Comparison of ENCODE assay signal across 7 cellular contexts in the genomic region with DNA sequence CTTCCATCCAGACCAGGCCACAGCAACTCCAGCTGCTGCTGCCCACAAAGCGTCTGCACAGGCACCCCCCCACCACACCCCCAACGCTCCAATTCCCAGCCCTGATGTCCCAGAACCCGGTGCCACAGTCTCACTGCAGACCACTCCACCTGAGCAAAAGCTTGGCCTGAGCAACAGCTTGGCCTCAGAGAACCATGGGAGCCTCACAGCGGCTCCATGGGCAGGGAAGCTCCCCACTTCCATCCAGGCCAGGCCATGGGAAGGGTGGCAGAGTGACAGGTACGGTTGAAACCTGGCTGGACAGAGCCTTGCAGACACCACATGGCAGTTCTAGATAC. TPM values are rescaled to one million over a fixed set of nuclear protein-coding genes. Genes with fewer than 3 reads are reported as not detected.
A peak's percentile ranks its signal among the peaks of the same experiment; 100 is the strongest.
DNase-seq lines count a peak whose midpoint lies in the region; ATAC-seq and TF ChIP-seq lines count a peak whose summit lies in the region.
"Had no signal": no experiment of that assay in that cellular context is flagged by ENCODE, and none has a peak within 500 bp of the region (broad histone marks: within the 10 kb centered on the region; RNA-seq: fewer than 3 reads in every experiment).

No MANE protein-coding gene starts in this region.

- H3K27me3 ChIP-seq in tibial nerve: no peaks in the 10 kb centered on the region
- H3K27me3 ChIP-seq in H7 (ENCODE audit: control insufficient read depth, insufficient read depth, low read length): no peaks in the 10 kb centered on the region

- DNase-seq in WTC11 (ENCODE audit: low spot score) (no peak), left colon (no peak), tibial nerve (ENCODE audit: low spot score in 2 of 2) (no peak), SW 1271 (lab: John Stamatoyannopoulos, UW) (no peak), H7 (no peak)
- DNase-seq: T-helper 2 cell had no signal

- intact Hi-C loops in left colon (cut with DNase I, micrococcal nuclease): no loop called here

- CTCF ChIA-PET in WTC11 (lab: Charles Lee): interaction anchor here (0.6 to 3.3 kb wide), 13 partner anchors 9 to 264 kb away, joined by 3 to 41 read pairs (median 7); a partner anchor contains a TSS

- no peaks in the 10 kb centered on the region for H3K36me3 Mint-ChIP-seq in WTC11
- H3K36me3 Mint-ChIP-seq: activated naive CD4-positive, alpha-beta T cell treated with anti-CD3 and anti-CD28 coated beads, Interleukin-2, amount 50 U/mL, for 72 hours had no signal

- H3K4me3 ChIP-seq in tibial nerve: no peak overlapping the region
- H3K4me3 ChIP-seq in H7 (ENCODE audit: insufficient read depth, low read depth, low read length): no peak overlapping the region

- ATAC-seq in WTC11 (no peak), left colon (peak; percentile 7)
- ATAC-seq: activated naive CD4-positive, alpha-beta T cell treated with anti-CD3 and anti-CD28 coated beads, Interleukin-2, amount 50 U/mL, for 72 hours had no signal

- H3K27ac Mint-ChIP-seq in WTC11: peak overlapping the region; percentile 72
- H3K27ac Mint-ChIP-seq: activated naive CD4-positive, alpha-beta T cell treated with anti-CD3 and anti-CD28 coated beads, Interleukin-2, amount 50 U/mL, for 72 hours had no signal

- peaks cover 29% of the 10 kb centered on the region for H3K4me1 Mint-ChIP-seq in WTC11

- 34% methylated on average over 5 of the region's 5 CpGs; no CpG with 5 or more reads in 1 of the 2 donors for WGBS in tibial nerve, 2 donors

- POLR2A ChIA-PET in WTC11 (lab: Charles Lee): interaction anchor here (0.7 to 2.0 kb wide), 5 partner anchors 10 to 52 kb away, joined by 3 to 10 read pairs (median 4); a partner anchor contains a TSS

- H3K9me3 Mint-ChIP-seq in WTC11: no peaks in the 10 kb centered on the region
- H3K9me3 Mint-ChIP-seq: activated naive CD4-positive, alpha-beta T cell treated with anti-CD3 and anti-CD28 coated beads, Interleukin-2, amount 50 U/mL, for 72 hours had no signal

- H3K4me3 Mint-ChIP-seq in WTC11: no peak overlapping the region

- H3K4me1 ChIP-seq in tibial nerve: peaks cover 0 to 93% (median 63%) of the 10 kb centered on the region in 4 donors

- H3K9me3 ChIP-seq in tibial nerve: no peaks in the 10 kb centered on the region

- peaks cover under 1 to 25% (median 10%) of the 10 kb centered on the region in 3 donors for H3K36me3 ChIP-seq in tibial nerve
- no peaks in the 10 kb centered on the region for H3K36me3 ChIP-seq in H7 (replicated peaks; ENCODE audit: control insufficient read depth, insufficient read depth, low read length)

- H3K27me3 Mint-ChIP-seq in WTC11 (ENCODE audit: low read depth): no peaks in the 10 kb centered on the region

- no peak for TF ChIP-seq CTCF in WTC11 (IDR thresholded peaks at IDR 0.05)
- no peak for TF ChIP-seq CTCF in tibial nerve (IDR thresholded peaks at IDR 0.05)

- peak overlapping the region; percentile 54 to 93 (median 82) for H3K27ac ChIP-seq in tibial nerve

- TF ChIP-seq EP300 in tibial nerve (IDR thresholded peaks at IDR 0.05): no peak

- no peak for TF ChIP-seq POLR2A in tibial nerve (IDR thresholded peaks at IDR 0.05)

TF ChIP-seq in WTC11, 78 proteins besides CTCF, POLR2A, EP300 and RAD21 (continues in another document):
- no peak for TF ChIP-seq ZNF219 (CRISPR knock-in tag; IDR thresholded peaks at IDR 0.05; ENCODE audit: borderline replicate concordance)
- TF ChIP-seq, protein P1, sequence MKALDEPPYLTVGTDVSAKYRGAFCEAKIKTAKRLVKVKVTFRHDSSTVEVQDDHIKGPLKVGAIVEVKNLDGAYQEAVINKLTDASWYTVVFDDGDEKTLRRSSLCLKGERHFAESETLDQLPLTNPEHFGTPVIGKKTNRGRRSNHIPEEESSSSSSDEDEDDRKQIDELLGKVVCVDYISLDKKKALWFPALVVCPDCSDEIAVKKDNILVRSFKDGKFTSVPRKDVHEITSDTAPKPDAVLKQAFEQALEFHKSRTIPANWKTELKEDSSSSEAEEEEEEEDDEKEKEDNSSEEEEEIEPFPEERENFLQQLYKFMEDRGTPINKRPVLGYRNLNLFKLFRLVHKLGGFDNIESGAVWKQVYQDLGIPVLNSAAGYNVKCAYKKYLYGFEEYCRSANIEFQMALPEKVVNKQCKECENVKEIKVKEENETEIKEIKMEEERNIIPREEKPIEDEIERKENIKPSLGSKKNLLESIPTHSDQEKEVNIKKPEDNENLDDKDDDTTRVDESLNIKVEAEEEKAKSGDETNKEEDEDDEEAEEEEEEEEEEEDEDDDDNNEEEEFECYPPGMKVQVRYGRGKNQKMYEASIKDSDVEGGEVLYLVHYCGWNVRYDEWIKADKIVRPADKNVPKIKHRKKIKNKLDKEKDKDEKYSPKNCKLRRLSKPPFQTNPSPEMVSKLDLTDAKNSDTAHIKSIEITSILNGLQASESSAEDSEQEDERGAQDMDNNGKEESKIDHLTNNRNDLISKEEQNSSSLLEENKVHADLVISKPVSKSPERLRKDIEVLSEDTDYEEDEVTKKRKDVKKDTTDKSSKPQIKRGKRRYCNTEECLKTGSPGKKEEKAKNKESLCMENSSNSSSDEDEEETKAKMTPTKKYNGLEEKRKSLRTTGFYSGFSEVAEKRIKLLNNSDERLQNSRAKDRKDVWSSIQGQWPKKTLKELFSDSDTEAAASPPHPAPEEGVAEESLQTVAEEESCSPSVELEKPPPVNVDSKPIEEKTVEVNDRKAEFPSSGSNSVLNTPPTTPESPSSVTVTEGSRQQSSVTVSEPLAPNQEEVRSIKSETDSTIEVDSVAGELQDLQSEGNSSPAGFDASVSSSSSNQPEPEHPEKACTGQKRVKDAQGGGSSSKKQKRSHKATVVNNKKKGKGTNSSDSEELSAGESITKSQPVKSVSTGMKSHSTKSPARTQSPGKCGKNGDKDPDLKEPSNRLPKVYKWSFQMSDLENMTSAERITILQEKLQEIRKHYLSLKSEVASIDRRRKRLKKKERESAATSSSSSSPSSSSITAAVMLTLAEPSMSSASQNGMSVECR (CRISPR knock-in tag; IDR thresholded peaks at IDR 0.05; ENCODE audit: borderline replicate concordance): no peak
- TF ChIP-seq, protein P2, sequence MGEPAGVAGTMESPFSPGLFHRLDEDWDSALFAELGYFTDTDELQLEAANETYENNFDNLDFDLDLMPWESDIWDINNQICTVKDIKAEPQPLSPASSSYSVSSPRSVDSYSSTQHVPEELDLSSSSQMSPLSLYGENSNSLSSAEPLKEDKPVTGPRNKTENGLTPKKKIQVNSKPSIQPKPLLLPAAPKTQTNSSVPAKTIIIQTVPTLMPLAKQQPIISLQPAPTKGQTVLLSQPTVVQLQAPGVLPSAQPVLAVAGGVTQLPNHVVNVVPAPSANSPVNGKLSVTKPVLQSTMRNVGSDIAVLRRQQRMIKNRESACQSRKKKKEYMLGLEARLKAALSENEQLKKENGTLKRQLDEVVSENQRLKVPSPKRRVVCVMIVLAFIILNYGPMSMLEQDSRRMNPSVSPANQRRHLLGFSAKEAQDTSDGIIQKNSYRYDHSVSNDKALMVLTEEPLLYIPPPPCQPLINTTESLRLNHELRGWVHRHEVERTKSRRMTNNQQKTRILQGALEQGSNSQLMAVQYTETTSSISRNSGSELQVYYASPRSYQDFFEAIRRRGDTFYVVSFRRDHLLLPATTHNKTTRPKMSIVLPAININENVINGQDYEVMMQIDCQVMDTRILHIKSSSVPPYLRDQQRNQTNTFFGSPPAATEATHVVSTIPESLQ (CRISPR knock-in tag; IDR thresholded peaks at IDR 0.05): no peak
- TF ChIP-seq NR3C1 (CRISPR knock-in tag; conservative IDR thresholded peaks at IDR 0.05; ENCODE audit: low read depth): no peak
- TF ChIP-seq ZNF671 (CRISPR knock-in tag; IDR thresholded peaks at IDR 0.05): no peak
- TF ChIP-seq ZNF138 (CRISPR knock-in tag; conservative IDR thresholded peaks at IDR 0.05): no peak
- TF ChIP-seq, protein P3, sequence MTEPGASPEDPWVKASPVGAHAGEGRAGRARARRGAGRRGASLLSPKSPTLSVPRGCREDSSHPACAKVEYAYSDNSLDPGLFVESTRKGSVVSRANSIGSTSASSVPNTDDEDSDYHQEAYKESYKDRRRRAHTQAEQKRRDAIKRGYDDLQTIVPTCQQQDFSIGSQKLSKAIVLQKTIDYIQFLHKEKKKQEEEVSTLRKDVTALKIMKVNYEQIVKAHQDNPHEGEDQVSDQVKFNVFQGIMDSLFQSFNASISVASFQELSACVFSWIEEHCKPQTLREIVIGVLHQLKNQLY (CRISPR knock-in tag; IDR thresholded peaks at IDR 0.05): no peak

RNA-seq across cellular contexts. Expression of a gene that starts 13.2 kb away (rescaled TPM):
- total RNA-seq in WTC11 (2021): 110 to 113 TPM (median 111 TPM) in 3 replicates
- total RNA-seq in left colon: 100 to 1,000 TPM; 290 TPM
- 100 to 1,000 TPM; 135 to 193 (median 165) TPM for total RNA-seq in tibial nerve
- total RNA-seq in H7 (2014; rRNA removed; shearing (Covaris generic)): 33.4 and 39.8 TPM in 2 replicates

RNA-seq across cellular contexts. Expression of a gene that starts 24.1 kb away (rescaled TPM):
- total RNA-seq in WTC11 (2021): 1.4 to 2.3 TPM (median 1.9 TPM) in 3 replicates
- total RNA-seq in left colon: 1 to 10 TPM; 1.2 to 1.9 TPM
- 10 to 100 TPM in 3 of 4 donors, 1 to 10 TPM in 1; 8.7 to 33.3 (median 19.6) TPM for total RNA-seq in tibial nerve
- total RNA-seq in H7 (2014; rRNA removed; shearing (Covaris generic)): 1.4 and 2.4 TPM in 2 replicates

RNA-seq across cellular contexts. Expression of a gene that starts 32.5 kb away (rescaled TPM):
- total RNA-seq in WTC11 (2021): 2.3 to 2.7 TPM (median 2.5 TPM) in 3 replicates
- total RNA-seq in left colon: 1 to 10 TPM; 3.7 to 4.7 TPM
- 10 to 100 TPM in 3 of 4 donors, 1 to 10 TPM in 1; 8.6 to 13.1 (median 11.7) TPM for total RNA-seq in tibial nerve
- 0.52 and 1.1 TPM in 2 replicates for total RNA-seq in H7 (2014; rRNA removed; shearing (Covaris generic))

RNA-seq across cellular contexts. Expression of a gene that starts 32.8 kb away (rescaled TPM):
- total RNA-seq in WTC11 (2021) (26.9 to 31.0 TPM (median 28.8 TPM) in 3 replicates), left colon (1 to 10 TPM; 3.0 to 3.1 TPM), tibial nerve (10 to 100 TPM; 12.3 to 32.0 (median 24.1) TPM)
- total RNA-seq in H7 (2014; rRNA removed; shearing (Covaris generic)): 21.2 and 23.8 TPM in 2 replicates

RNA-seq across cellular contexts. Expression of a gene that starts 43.2 kb away (rescaled TPM):
- total RNA-seq in WTC11 (2021) (31.9 to 40.9 TPM (median 38.2 TPM) in 3 replicates), left colon (10 to 100 TPM; 48.3 to 49.2 TPM), tibial nerve (100 to 1,000 TPM in 1 of 4 donors, 10 to 100 TPM in 3; 41.2 to 105 (median 55.4) TPM)
- total RNA-seq in H7 (2014; rRNA removed; shearing (Covaris generic)): 15.7 and 22.4 TPM in 2 replicates
